In genomic region chr11:128720522-128720985, GRCh38 we compare ENCODE assay signal across 8 cellular contexts. TPM values are rescaled to one million over a fixed set of nuclear protein-coding genes. Genes with fewer than 3 reads are reported as not detected.
DNase-seq lines count a peak whose midpoint lies in the region; ATAC-seq and TF ChIP-seq lines count a peak whose summit lies in the region.

No MANE protein-coding gene starts in this region.

- H3K9me3 ChIP-seq in heart left ventricle = no peaks in the 10 kb centered on the region
- no peaks in the 10 kb centered on the region for H3K9me3 ChIP-seq in upper lobe of left lung

- DNase-seq in heart left ventricle (no peak), Right ventricle myocardium superior (no peak), left colon (peak in 1 of 2 donors; percentile 39), upper lobe of left lung (peak in 1 of 2 donors; percentile 40), foreskin fibroblast (no peak), NCI-H82 treated with DMSO at 0.1 percent for 48 hours (lab: John Stamatoyannopoulos, UW; ENCODE audit: unreplicated experiment) (no peak)
- DNase-seq in activated CD4-positive, alpha-beta T cell treated with anti-CD3 and anti-CD28 coated beads, Interleukin-2, amount 10 ng/mL, durations not matched to agents 24 days and 14 days = peak; percentile 78

- no peak for TF ChIP-seq EP300 in upper lobe of left lung (IDR thresholded peaks at IDR 0.05)

- ATAC-seq in heart left ventricle = peak in 1 of 4 donors; percentile 14
- no peak for ATAC-seq in Right ventricle myocardium superior (ENCODE audit: poor library complexity)
- ATAC-seq in HG03135 (IDR thresholded peaks at IDR 0.05; ENCODE audit: unreplicated experiment) = peak; percentile 59
- ATAC-seq in left colon = peak; percentile 17
- ATAC-seq in upper lobe of left lung (ENCODE audit: low FRiP score in 2 of 2) = no peak

- no peaks in the 10 kb centered on the region for H3K36me3 ChIP-seq in heart left ventricle
- no peaks in the 10 kb centered on the region for H3K36me3 ChIP-seq in upper lobe of left lung

- intact Hi-C loops in heart left ventricle (cut with DNase I) = no loop called here
- intact Hi-C loops in Right ventricle myocardium superior (cut with DNase I) = no loop called here
- intact Hi-C loops in activated CD4-positive, alpha-beta T cell treated with anti-CD3 and anti-CD28 coated beads, Interleukin-2, amount 10 ng/mL, durations not matched to agents 24 days and 14 days (cut with micrococcal nuclease) = no loop called here
- intact Hi-C loops in left colon (cut with DNase I, micrococcal nuclease) = no loop called here

- peaks cover 12 to 99% (median 81%) of the 10 kb centered on the region in 12 donors for H3K4me1 ChIP-seq in heart left ventricle
- H3K4me1 ChIP-seq in upper lobe of left lung = peaks cover 78 to 98% (median 94%) of the 10 kb centered on the region in 4 donors

- no peaks in the 10 kb centered on the region for H3K27me3 Mint-ChIP-seq in activated CD4-positive, alpha-beta T cell treated with anti-CD3 and anti-CD28 coated beads, Interleukin-2, amount 10 ng/mL, durations not matched to agents 24 days and 14 days

- peak overlapping the region; percentile 82 for H3K4me3 Mint-ChIP-seq in activated CD4-positive, alpha-beta T cell treated with anti-CD3 and anti-CD28 coated beads, Interleukin-2, amount 10 ng/mL, durations not matched to agents 24 days and 14 days

- peaks cover 89% of the 10 kb centered on the region for H3K4me1 Mint-ChIP-seq in activated CD4-positive, alpha-beta T cell treated with anti-CD3 and anti-CD28 coated beads, Interleukin-2, amount 10 ng/mL, durations not matched to agents 24 days and 14 days

- TF ChIP-seq POLR2A in heart left ventricle (IDR thresholded peaks at IDR 0.05) = no peak
- TF ChIP-seq POLR2A in upper lobe of left lung (IDR thresholded peaks at IDR 0.05) = no peak

- no peak for TF ChIP-seq CTCF in heart left ventricle (IDR thresholded peaks at IDR 0.05)
- TF ChIP-seq CTCF in upper lobe of left lung (IDR thresholded peaks at IDR 0.05) = no peak
- no peak for TF ChIP-seq CTCF in foreskin fibroblast (IDR thresholded peaks at IDR 0.05; ENCODE audit: low read depth, low read length)

- peak overlapping the region; percentile 89 for H3K27ac Mint-ChIP-seq in activated CD4-positive, alpha-beta T cell treated with anti-CD3 and anti-CD28 coated beads, Interleukin-2, amount 10 ng/mL, durations not matched to agents 24 days and 14 days

- no peaks in the 10 kb centered on the region for H3K9me3 Mint-ChIP-seq in activated CD4-positive, alpha-beta T cell treated with anti-CD3 and anti-CD28 coated beads, Interleukin-2, amount 10 ng/mL, durations not matched to agents 24 days and 14 days

- WGBS in heart left ventricle, 4 donors = 40 to 47% (median 43%) methylated on average over 14 to 17 of the region's 17 CpGs
- WGBS in upper lobe of left lung, 2 donors = 48 to 59% methylated on average over 16 to 17 of the region's 17 CpGs

- H3K27me3 ChIP-seq in heart left ventricle = no peaks in the 10 kb centered on the region
- no peaks in the 10 kb centered on the region for H3K27me3 ChIP-seq in upper lobe of left lung

- H3K27ac ChIP-seq in heart left ventricle (peak overlapping the region in 11 of 12 donors; percentile 12 to 95 (median 60)), upper lobe of left lung (peak overlapping the region; percentile 50 to 90 (median 76))

- peaks cover 15% of the 10 kb centered on the region for H3K36me3 Mint-ChIP-seq in activated CD4-positive, alpha-beta T cell treated with anti-CD3 and anti-CD28 coated beads, Interleukin-2, amount 10 ng/mL, durations not matched to agents 24 days and 14 days (ENCODE audit: low read depth)

- H3K4me3 ChIP-seq in heart left ventricle = peak overlapping the region in 5 of 12 donors; percentile 7 to 35 (median 16)
- H3K4me3 ChIP-seq in upper lobe of left lung = no peak overlapping the region
- no peak overlapping the region for H3K4me3 ChIP-seq in foreskin fibroblast (ENCODE audit: low read depth in 1 of 2, low read length in 2 of 2)

RNA-seq across cellular contexts. Expression of gene FLI1, which starts 26.7 kb away (rescaled TPM):
- 10 to 100 TPM in 8 of 9 donors, 1 to 10 TPM in 1; 9.7 to 41.4 (median 19.4) TPM for total RNA-seq in heart left ventricle
- 10 to 100 TPM in 1 of 2 donors, 1 to 10 TPM in 1; 6.7 to 12.4 TPM for polyA plus RNA-seq in heart left ventricle
- 14.0 TPM for total RNA-seq in Right ventricle myocardium superior
- 35.3 and 36.5 TPM in 2 replicates for total RNA-seq in activated CD4-positive, alpha-beta T cell treated with anti-CD3 and anti-CD28 coated beads, Interleukin-2, amount 10 ng/mL, durations not matched to agents 24 days and 14 days
- 10 to 100 TPM in 1 of 2 donors, 1 to 10 TPM in 1; 5.6 to 10.6 TPM for total RNA-seq in left colon
- 10 to 100 TPM; 36.3 to 80.1 (median 54.4) TPM for total RNA-seq in upper lobe of left lung

Comparison
In these comparisons a context has a peak if more than half of its experiments do, and no peak if none do; other contexts are left out.
1. ATAC-seq: peak in HG03135 (single experiment) and left colon (single experiment); none in Right ventricle myocardium superior (single experiment) and upper lobe of left lung (0 of 2).